Comparison of ENCODE assay signal across 8 cellular contexts in genomic region chrX:24026403-24026801, GRCh38. TPM values are rescaled to one million over a fixed set of nuclear protein-coding genes. Genes with fewer than 3 reads are reported as not detected.
DNase-seq lines count a peak whose midpoint lies in the region; ATAC-seq and TF ChIP-seq lines count a peak whose summit lies in the region.

No MANE protein-coding gene starts in this region.

- intact Hi-C loops in A673 (cut with micrococcal nuclease; ENCODE audit: unreplicated experiment), result no loop called here

- no peaks in the 10 kb centered on the region for H3K9me3 ChIP-seq in A673 (ENCODE audit: low read depth, low read length, poor library complexity, severe bottlenecking)
- H3K9me3 ChIP-seq in tibial nerve, result no peaks in the 10 kb centered on the region

- TF ChIP-seq POLR2A in tibial nerve (IDR thresholded peaks at IDR 0.05), result no peak

- TF ChIP-seq CTCF in A673 (conservative IDR thresholded peaks at IDR 0.05; ENCODE audit: low read depth, low read length), result no peak
- TF ChIP-seq CTCF in tibial nerve (IDR thresholded peaks at IDR 0.05), result no peak

- no TSS peak for BruUV-seq in A673 (replicated peaks; lab: Mats Ljungman, UMichigan)

- TF ChIP-seq EP300 in tibial nerve (IDR thresholded peaks at IDR 0.05), result no peak

- CTCF ChIA-PET in A673 (lab: Charles Lee), result interaction anchor here (1.1 to 1.2 kb wide), 2 partner anchors 27 to 28 kb away, joined by 3 to 14 read pairs; partner anchors contain the start of gene EIF2S3

- H3K27me3 ChIP-seq in A673 (replicated peaks; ENCODE audit: insufficient read depth, low read depth, low read length, poor library complexity) (no peaks in the 10 kb centered on the region), H7 (ENCODE audit: control insufficient read depth, insufficient read depth, low read length) (peaks cover 20% of the 10 kb centered on the region), tibial nerve (peaks cover 0 to 6% of the 10 kb centered on the region in 2 donors)

- peak; percentile 17 for DNase-seq in A673 (ENCODE audit: low spot score)
- peak; percentile 72 for DNase-seq in H7
- DNase-seq in amniotic epithelial cell (ENCODE audit: low read depth), result peak; percentile 45
- DNase-seq in left kidney (ENCODE audit: low read depth, low spot score), result peak; percentile 61
- no peak for DNase-seq in tibial nerve (ENCODE audit: low spot score in 2 of 2)
- no peak for DNase-seq in cortex of kidney (lab: John Stamatoyannopoulos, UW)

- H3K36me3 ChIP-seq in A673 (ENCODE audit: insufficient read depth, low read length, poor library complexity, severe bottlenecking) (no peaks in the 10 kb centered on the region), H7 (replicated peaks; ENCODE audit: control insufficient read depth, insufficient read depth, low read length) (no peaks in the 10 kb centered on the region), tibial nerve (no peaks in the 10 kb centered on the region)

- WGBS in tibial nerve, 2 donors, result 9 to 39% methylated on average over 13 of the region's 13 CpGs

- H3K4me3 ChIP-seq in A673 (ENCODE audit: low read depth, low read length, poor library complexity, severe bottlenecking) (peak overlapping the region; percentile 93), H7 (ENCODE audit: insufficient read depth, low read depth, low read length) (peak overlapping the region; percentile 94), tibial nerve (peak overlapping the region; percentile 74 to 84 (median 80))

- no peak for ATAC-seq in HG03378 (IDR thresholded peaks at IDR 0.05; ENCODE audit: unreplicated experiment)
- ATAC-seq in GM21360 (IDR thresholded peaks at IDR 0.05; ENCODE audit: unreplicated experiment), result no peak

- H3K4me1 ChIP-seq in A673 (ENCODE audit: insufficient read depth, low read length, poor library complexity, severe bottlenecking) (no peaks in the 10 kb centered on the region), tibial nerve (no peaks in the 10 kb centered on the region)

- H3K27ac ChIP-seq in A673 (ENCODE audit: low read depth, low read length, poor library complexity, severe bottlenecking) (peak overlapping the region; percentile 95), tibial nerve (peak overlapping the region; percentile 96 to 98 (median 97))

- POLR2A ChIA-PET in A673 (lab: Charles Lee; ENCODE audit: low non-redundant PET), result no interaction called here

RNA-seq across cellular contexts. Expression of gene KLHL15, which starts 0.6 kb away (rescaled TPM):
- total RNA-seq in A673 (2021) (10.9 and 12.0 TPM in 2 replicates), tibial nerve (10 to 100 TPM in 2 of 4 donors, 1 to 10 TPM in 2; 6.9 to 13.2 (median 8.9) TPM)
- 18.2 and 25.8 TPM in 2 replicates for total RNA-seq in H7 (2014; rRNA removed; shearing (Covaris generic))

RNA-seq across cellular contexts. Expression of gene EIF2S3, which starts 28.4 kb away (rescaled TPM):
- total RNA-seq in A673 (2021), result 218 and 225 TPM in 2 replicates
- 423 and 499 TPM in 2 replicates for total RNA-seq in H7 (2014; rRNA removed; shearing (Covaris generic))
- 10 to 100 TPM; 62.4 to 77.2 (median 76.4) TPM for total RNA-seq in tibial nerve

Comparison
In these comparisons a context has a peak if more than half of its experiments do, and no peak if none do; other contexts are left out.
1. DNase-seq: peak in A673 (single experiment), H7 (single experiment), amniotic epithelial cell (single experiment) and left kidney (single experiment); none in tibial nerve (0 of 2) and cortex of kidney (single experiment).
2. Peak in every context shown above with its lines, with median percentiles within 50 percentile points of each other: H3K4me3 ChIP-seq.